In genomic region chr15:65318870-65319356, GRCh38 we compare ENCODE assay signal across 8 cellular contexts. TPM values are rescaled to one million over a fixed set of nuclear protein-coding genes. Genes with fewer than 3 reads are reported as not detected.
DNase-seq lines count a peak whose midpoint lies in the region; ATAC-seq and TF ChIP-seq lines count a peak whose summit lies in the region.

No MANE protein-coding gene starts in this region.

- no peaks in the 10 kb centered on the region for H3K4me1 Mint-ChIP-seq in activated CD4-positive, alpha-beta T cell treated with anti-CD3 and anti-CD28 coated beads, Interleukin-2, amount 10 ng/mL, durations not matched to agents 7 days and 5 days

- POLR2A ChIA-PET in activated CD4-positive, alpha-beta T cell treated with anti-CD3 and anti-CD28 coated beads, Interleukin-2, amount 10 ng/mL, durations not matched to agents 7 days and 5 days (lab: Charles Lee) = no interaction called here

- intact Hi-C loops in lower lobe of right lung (cut with DNase I) = loop anchor here (5.0 kb wide), 1 partner anchor 58 kb away; the partner anchor contains the start of gene IGDCC3

- no peaks in the 10 kb centered on the region for H3K4me1 ChIP-seq in lower lobe of right lung

- ATAC-seq in HG03196 (IDR thresholded peaks at IDR 0.05; ENCODE audit: unreplicated experiment) (peak; percentile 74), lower lobe of right lung (peak; percentile 96 to 97), HG03342 (IDR thresholded peaks at IDR 0.05; ENCODE audit: unreplicated experiment) (no peak)

- no peaks in the 10 kb centered on the region for H3K9me3 Mint-ChIP-seq in activated CD4-positive, alpha-beta T cell treated with anti-CD3 and anti-CD28 coated beads, Interleukin-2, amount 10 ng/mL, durations not matched to agents 7 days and 5 days

- no peak overlapping the region for H3K4me3 ChIP-seq in lower lobe of right lung

- peak; percentile 92 for TF ChIP-seq CTCF in lower lobe of right lung (IDR thresholded peaks at IDR 0.05)

- H3K27ac ChIP-seq in lower lobe of right lung = no peak overlapping the region

- DNase-seq in EH (ENCODE audit: low read depth) (peak; percentile 81), NCI-H526 (lab: John Stamatoyannopoulos, UW) (peak; percentile 32 to 85), dermis blood vessel endothelial cell (peak; percentile 88), lower lobe of right lung (peak; percentile 78)
- peak; percentile 79 for DNase-seq in activated CD4-positive, alpha-beta T cell treated with anti-CD3 and anti-CD28 coated beads, Interleukin-2, amount 10 ng/mL, durations not matched to agents 7 days and 5 days
- peak; percentile 61 to 62 for DNase-seq in stimulated activated CD8-positive, alpha-beta memory T cell treated with anti-CD3 and anti-CD28 coated beads, Interleukin-15, amount 100 ng/mL, for 48 hours (ENCODE audit: low read depth in 2 of 2)

- peaks cover 9% of the 10 kb centered on the region for H3K27me3 ChIP-seq in lower lobe of right lung (ENCODE audit: low read depth)

- H3K27ac Mint-ChIP-seq in activated CD4-positive, alpha-beta T cell treated with anti-CD3 and anti-CD28 coated beads, Interleukin-2, amount 10 ng/mL, durations not matched to agents 7 days and 5 days = no peak overlapping the region

- no peak overlapping the region for H3K4me3 Mint-ChIP-seq in activated CD4-positive, alpha-beta T cell treated with anti-CD3 and anti-CD28 coated beads, Interleukin-2, amount 10 ng/mL, durations not matched to agents 7 days and 5 days

- no peaks in the 10 kb centered on the region for H3K36me3 Mint-ChIP-seq in activated CD4-positive, alpha-beta T cell treated with anti-CD3 and anti-CD28 coated beads, Interleukin-2, amount 10 ng/mL, durations not matched to agents 7 days and 5 days (ENCODE audit: low read depth)

- H3K36me3 ChIP-seq in lower lobe of right lung = no peaks in the 10 kb centered on the region

- no peaks in the 10 kb centered on the region for H3K9me3 ChIP-seq in lower lobe of right lung

- peaks cover 13% of the 10 kb centered on the region for H3K27me3 Mint-ChIP-seq in activated CD4-positive, alpha-beta T cell treated with anti-CD3 and anti-CD28 coated beads, Interleukin-2, amount 10 ng/mL, durations not matched to agents 7 days and 5 days

- CTCF ChIA-PET in activated CD4-positive, alpha-beta T cell treated with anti-CD3 and anti-CD28 coated beads, Interleukin-2, amount 10 ng/mL, durations not matched to agents 7 days and 5 days (lab: Charles Lee) = interaction anchor here (0.7 to 3.1 kb wide), 12 partner anchors 8 to 101 kb away, joined by 3 to 19 read pairs (median 4); no protein-coding TSS in a partner anchor

RNA-seq across cellular contexts. Expression of gene RNU5B-1, which starts 14.4 kb away (rescaled TPM):
- 10 to 100 TPM; 14.4 to 36.1 TPM for total RNA-seq in activated CD4-positive, alpha-beta T cell treated with anti-CD3 and anti-CD28 coated beads, Interleukin-2, amount 10 ng/mL, durations not matched to agents 7 days and 5 days
- total RNA-seq in dermis blood vessel endothelial cell (not detected in 2 replicates), lower lobe of right lung (47.6 TPM)

RNA-seq across cellular contexts. Expression of gene RNU5A-1, which starts 23.1 kb away (rescaled TPM):
- not detected for total RNA-seq in activated CD4-positive, alpha-beta T cell treated with anti-CD3 and anti-CD28 coated beads, Interleukin-2, amount 10 ng/mL, durations not matched to agents 7 days and 5 days
- not detected in 2 replicates for total RNA-seq in dermis blood vessel endothelial cell
- total RNA-seq in lower lobe of right lung = not detected

RNA-seq across cellular contexts. Expression of gene PARP16, which starts 32.2 kb away (rescaled TPM):
- total RNA-seq in activated CD4-positive, alpha-beta T cell treated with anti-CD3 and anti-CD28 coated beads, Interleukin-2, amount 10 ng/mL, durations not matched to agents 7 days and 5 days = 10 to 100 TPM; 19.0 to 21.7 TPM
- total RNA-seq in dermis blood vessel endothelial cell (2.0 and 3.0 TPM in 2 replicates), lower lobe of right lung (8.8 TPM)

RNA-seq across cellular contexts. Expression of gene IGDCC3, which starts 58.9 kb away (rescaled TPM):
- not detected for total RNA-seq in activated CD4-positive, alpha-beta T cell treated with anti-CD3 and anti-CD28 coated beads, Interleukin-2, amount 10 ng/mL, durations not matched to agents 7 days and 5 days
- total RNA-seq in dermis blood vessel endothelial cell = not detected in 2 replicates
- not detected for total RNA-seq in lower lobe of right lung

Comparison
In these comparisons a context has a peak if more than half of its experiments do, and no peak if none do; other contexts are left out.
1. RNA of gene RNU5B-1, which starts 14.4 kb away (total RNA-seq): 47.6 TPM in lower lobe of right lung (single experiment) and 14.4 to 36.1 TPM in activated CD4-positive, alpha-beta T cell treated with anti-CD3 and anti-CD28 coated beads, Interleukin-2, amount 10 ng/mL, durations not matched to agents 7 days and 5 days; not detected in dermis blood vessel endothelial cell; every median in the first group is over 10 times any median in the second.
2. Peak in every context shown above with its lines, with median percentiles within 50 percentile points of each other: DNase-seq.